Comparison of ENCODE assay signal across 8 cellular contexts in genomic region chr13:75687145-75687763, GRCh38. TPM values are rescaled to one million over a fixed set of nuclear protein-coding genes. Genes with fewer than 3 reads are reported as not detected.
DNase-seq lines count a peak whose midpoint lies in the region; ATAC-seq and TF ChIP-seq lines count a peak whose summit lies in the region.

No MANE protein-coding gene starts in this region.

- peak; percentile 80 for TF ChIP-seq CTCF in VCaP (conservative IDR thresholded peaks at IDR 0.05)

- H3K27ac ChIP-seq in VCaP, result no peak overlapping the region

- ATAC-seq in left colon (peak; percentile 54), GM19023 (IDR thresholded peaks at IDR 0.05; ENCODE audit: unreplicated experiment) (no peak), HG02870 (IDR thresholded peaks at IDR 0.05; ENCODE audit: unreplicated experiment) (no peak)

- intact Hi-C loops in left colon (cut with DNase I, micrococcal nuclease) (no loop called here), posterior vena cava (cut with DNase I) (no loop called here)

- DNase-seq in Ammon's horn (ENCODE audit: low spot score), result peak; percentile 7
- DNase-seq in HT1080 (ENCODE audit: low read depth), result peak; percentile 48
- DNase-seq in left colon, result no peak
- DNase-seq in posterior vena cava (ENCODE audit: low spot score), result no peak
- DNase-seq in activated CD4-positive, CD25-positive, alpha-beta regulatory T cell (lab: John Stamatoyannopoulos, UW), result no peak

RNA-seq across cellular contexts. Expression of gene LMO7, which starts 51.1 kb away (rescaled TPM):
- 47.1 and 58.1 TPM in 2 replicates for total RNA-seq in HT1080 (2014; rRNA removed; shearing (Covaris generic))
- 27.6 and 35.0 TPM in 2 replicates for polyA plus RNA-seq in HT1080 (2015; cell fraction: cytosol; rRNA removed)
- polyA plus RNA-seq in HT1080 (2015; cell fraction: nucleus; rRNA removed), result 357 and 363 TPM in 2 replicates
- 100 to 1,000 TPM; 169 to 239 TPM for total RNA-seq in left colon
- 10 to 100 TPM; 27.4 to 28.8 TPM for total RNA-seq in posterior vena cava

Comparison
In these comparisons a context has a peak if more than half of its experiments do, and no peak if none do; other contexts are left out.
1. DNase-seq: peak in Ammon's horn (single experiment) and HT1080 (single experiment); none in left colon (0 of 2), posterior vena cava (single experiment) and activated CD4-positive, CD25-positive, alpha-beta regulatory T cell (0 of 4).